9 cellular contexts compared by ENCODE assay signal in the genomic region with DNA sequence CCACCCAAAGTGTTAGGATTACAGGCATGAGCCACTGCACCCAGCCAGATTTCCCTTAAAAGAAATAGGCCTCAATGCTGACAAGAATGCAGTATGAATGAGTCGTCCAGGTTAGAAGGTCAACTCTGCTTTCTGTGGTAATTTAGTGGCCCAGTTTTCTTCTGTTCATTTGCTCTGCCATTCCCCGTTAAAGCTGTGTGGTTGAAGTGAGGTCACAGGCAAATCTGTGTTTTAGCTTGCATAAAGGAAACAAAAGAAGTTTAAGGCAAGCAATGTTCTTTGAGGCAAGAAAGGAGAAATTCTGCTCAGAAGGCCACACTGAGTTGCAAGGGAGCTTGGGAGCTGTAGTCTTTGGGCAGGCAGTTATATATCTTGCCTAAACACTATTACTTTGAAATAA.
A peak's percentile ranks its signal among the peaks of the same experiment; 100 is the strongest.
DNase-seq lines count a peak whose midpoint lies in the region; ATAC-seq and TF ChIP-seq lines count a peak whose summit lies in the region.
"Had no signal": no experiment of that assay in that cellular context is flagged by ENCODE, and none has a peak within 500 bp of the region (broad histone marks: within the 10 kb centered on the region; RNA-seq: fewer than 3 reads in every experiment).

No MANE protein-coding gene starts in this region.

- H3K9me3 Mint-ChIP-seq in activated CD4-positive, alpha-beta T cell treated with anti-CD3 and anti-CD28 coated beads for 36 hours (ENCODE audit: low read depth) = no peaks in the 10 kb centered on the region
- H3K9me3 Mint-ChIP-seq in activated CD4-positive, alpha-beta T cell treated with anti-CD3 and anti-CD28 coated beads, Interleukin-2, amount 10 ng/mL, durations not matched to agents 7 days and 5 days = no peaks in the 10 kb centered on the region
- H3K9me3 Mint-ChIP-seq in stimulated activated memory B cell treated with anti-CD40 and anti-IgM and Interleukin-4, amounts not matched to agents 10 μg/mL and 1 μg/mL and 100 μg/mL, for 72 hours = no peaks in the 10 kb centered on the region

- no peak overlapping the region for H3K9ac ChIP-seq in mammary epithelial cell (ENCODE audit: insufficient read depth, low read length)

- 54% methylated on average over 2 of the region's 2 CpGs for WGBS in mammary epithelial cell (ENCODE audit: low coverage, missing lambda C conversion rate)
- WGBS in prostate gland = 58% methylated on average over 2 of the region's 2 CpGs

- DNase-seq in activated CD4-positive, alpha-beta T cell treated with anti-CD3 and anti-CD28 coated beads for 36 hours = peak; percentile 16
- no peak for DNase-seq in activated CD4-positive, alpha-beta T cell treated with anti-CD3 and anti-CD28 coated beads, Interleukin-2, amount 10 ng/mL, durations not matched to agents 7 days and 5 days
- DNase-seq in mammary epithelial cell = peak; percentile 76
- no peak for DNase-seq in medulla oblongata (ENCODE audit: extremely low spot score)
- no peak for DNase-seq in anterior cingulate cortex (lab: John Stamatoyannopoulos, UW)
- DNase-seq in prostate gland (ENCODE audit: low spot score) = no peak
- DNase-seq: effector CD4-positive, alpha-beta T cell had no signal

- peaks cover 14% of the 10 kb centered on the region for H3K4me1 Mint-ChIP-seq in activated CD4-positive, alpha-beta T cell treated with anti-CD3 and anti-CD28 coated beads for 36 hours
- peaks cover 10% of the 10 kb centered on the region for H3K4me1 Mint-ChIP-seq in activated CD4-positive, alpha-beta T cell treated with anti-CD3 and anti-CD28 coated beads, Interleukin-2, amount 10 ng/mL, durations not matched to agents 7 days and 5 days
- peaks cover 13% of the 10 kb centered on the region for H3K4me1 Mint-ChIP-seq in stimulated activated memory B cell treated with anti-CD40 and anti-IgM and Interleukin-4, amounts not matched to agents 10 μg/mL and 1 μg/mL and 100 μg/mL, for 72 hours

- H3K4me2 ChIP-seq in mammary epithelial cell (ENCODE audit: insufficient read depth, low read depth, low read length) = no peak overlapping the region

- no peaks in the 10 kb centered on the region for H3K36me3 ChIP-seq in mammary epithelial cell (ENCODE audit: insufficient read depth, low read length)
- no peaks in the 10 kb centered on the region for H3K36me3 ChIP-seq in prostate gland

- H3K36me3 Mint-ChIP-seq in activated CD4-positive, alpha-beta T cell treated with anti-CD3 and anti-CD28 coated beads for 36 hours (ENCODE audit: low read depth) = no peaks in the 10 kb centered on the region
- no peaks in the 10 kb centered on the region for H3K36me3 Mint-ChIP-seq in activated CD4-positive, alpha-beta T cell treated with anti-CD3 and anti-CD28 coated beads, Interleukin-2, amount 10 ng/mL, durations not matched to agents 7 days and 5 days (ENCODE audit: low read depth)
- H3K36me3 Mint-ChIP-seq in stimulated activated memory B cell treated with anti-CD40 and anti-IgM and Interleukin-4, amounts not matched to agents 10 μg/mL and 1 μg/mL and 100 μg/mL, for 72 hours = no peaks in the 10 kb centered on the region

- CTCF ChIA-PET in activated CD4-positive, alpha-beta T cell treated with anti-CD3 and anti-CD28 coated beads for 36 hours (lab: Charles Lee) = no interaction called here
- CTCF ChIA-PET in activated CD4-positive, alpha-beta T cell treated with anti-CD3 and anti-CD28 coated beads, Interleukin-2, amount 10 ng/mL, durations not matched to agents 7 days and 5 days (lab: Charles Lee) = interaction anchor here (0.7 to 1.4 kb wide), 2 partner anchors 13 to 43 kb away, joined by 4 read pairs; no protein-coding TSS in a partner anchor
- CTCF ChIA-PET in mammary epithelial cell (lab: Charles Lee; ENCODE audit: low non-redundant PET) = no interaction called here

- H3K27ac Mint-ChIP-seq in activated CD4-positive, alpha-beta T cell treated with anti-CD3 and anti-CD28 coated beads for 36 hours = no peak overlapping the region
- H3K27ac Mint-ChIP-seq in activated CD4-positive, alpha-beta T cell treated with anti-CD3 and anti-CD28 coated beads, Interleukin-2, amount 10 ng/mL, durations not matched to agents 7 days and 5 days = no peak overlapping the region
- H3K27ac Mint-ChIP-seq in stimulated activated memory B cell treated with anti-CD40 and anti-IgM and Interleukin-4, amounts not matched to agents 10 μg/mL and 1 μg/mL and 100 μg/mL, for 72 hours = no peak overlapping the region

- dilution Hi-C loops in mammary epithelial cell (cut with HindIII; ENCODE audit: low sequenced_read_pairs) = no loop called here

- POLR2A ChIA-PET in activated CD4-positive, alpha-beta T cell treated with anti-CD3 and anti-CD28 coated beads for 36 hours (lab: Charles Lee) = no interaction called here
- POLR2A ChIA-PET in activated CD4-positive, alpha-beta T cell treated with anti-CD3 and anti-CD28 coated beads, Interleukin-2, amount 10 ng/mL, durations not matched to agents 7 days and 5 days (lab: Charles Lee) = no interaction called here

- BruUV-seq in mammary epithelial cell (replicated peaks; lab: Mats Ljungman, UMichigan) = no TSS peak

- in situ Hi-C loops in mammary epithelial cell (cut with MboI; ENCODE audit: low sequenced_read_pairs in 2 of 2) = no loop called here

- H3K4me3 Mint-ChIP-seq in activated CD4-positive, alpha-beta T cell treated with anti-CD3 and anti-CD28 coated beads for 36 hours = no peak overlapping the region
- H3K4me3 Mint-ChIP-seq in activated CD4-positive, alpha-beta T cell treated with anti-CD3 and anti-CD28 coated beads, Interleukin-2, amount 10 ng/mL, durations not matched to agents 7 days and 5 days = no peak overlapping the region
- H3K4me3 Mint-ChIP-seq in stimulated activated memory B cell treated with anti-CD40 and anti-IgM and Interleukin-4, amounts not matched to agents 10 μg/mL and 1 μg/mL and 100 μg/mL, for 72 hours = no peak overlapping the region

- peaks cover 16% of the 10 kb centered on the region for H3K27me3 Mint-ChIP-seq in activated CD4-positive, alpha-beta T cell treated with anti-CD3 and anti-CD28 coated beads for 36 hours
- H3K27me3 Mint-ChIP-seq in activated CD4-positive, alpha-beta T cell treated with anti-CD3 and anti-CD28 coated beads, Interleukin-2, amount 10 ng/mL, durations not matched to agents 7 days and 5 days = peaks cover 9% of the 10 kb centered on the region
- no peaks in the 10 kb centered on the region for H3K27me3 Mint-ChIP-seq in stimulated activated memory B cell treated with anti-CD40 and anti-IgM and Interleukin-4, amounts not matched to agents 10 μg/mL and 1 μg/mL and 100 μg/mL, for 72 hours

- no peak overlapping the region for H3K4me3 ChIP-seq in mammary epithelial cell (replicated peaks in 1 of 3; ENCODE audit: insufficient read depth in 1 of 3, low read depth in 2 of 3, low read length in 3 of 3)
- H3K4me3 ChIP-seq in prostate gland = no peak overlapping the region

- H3K27me3 ChIP-seq in mammary epithelial cell (ENCODE audit: insufficient read depth, low read length) (no peaks in the 10 kb centered on the region), prostate gland (replicated peaks; ENCODE audit: insufficient read depth) (no peaks in the 10 kb centered on the region)

- ATAC-seq in activated CD4-positive, alpha-beta T cell treated with anti-CD3 and anti-CD28 coated beads for 36 hours = peak; percentile 34
- peak; percentile 44 for ATAC-seq in HG02981 (IDR thresholded peaks at IDR 0.05; ENCODE audit: unreplicated experiment)
- peak; percentile 53 for ATAC-seq in stimulated activated memory B cell treated with anti-CD40 and anti-IgM and Interleukin-4, amounts not matched to agents 10 μg/mL and 1 μg/mL and 100 μg/mL, for 72 hours

- intact Hi-C loops in activated CD4-positive, alpha-beta T cell treated with anti-CD3 and anti-CD28 coated beads for 36 hours (cut with DNase I, micrococcal nuclease) = no loop called here
- intact Hi-C loops in mammary epithelial cell (cut with micrococcal nuclease) = no loop called here
- intact Hi-C loops in prostate gland (cut with DNase I) = no loop called here

- no peaks in the 10 kb centered on the region for H4K20me1 ChIP-seq in mammary epithelial cell (ENCODE audit: insufficient read depth, low read length)

- TF ChIP-seq POLR2A in prostate gland (IDR thresholded peaks at IDR 0.05) = no peak

- H3K79me2 ChIP-seq in mammary epithelial cell (ENCODE audit: insufficient read depth, low read length) = no peaks in the 10 kb centered on the region

- H3K4me1 ChIP-seq in mammary epithelial cell (ENCODE audit: insufficient read depth, low read length) = peaks cover 4% of the 10 kb centered on the region
- H3K4me1 ChIP-seq in prostate gland (replicated peaks) = no peaks in the 10 kb centered on the region

- H3K27ac ChIP-seq in mammary epithelial cell (ENCODE audit: insufficient read depth, low read depth, low read length) (no peak overlapping the region), prostate gland (no peak overlapping the region)

- no peak for TF ChIP-seq CTCF in mammary epithelial cell (conservative IDR thresholded peaks at IDR 0.05 in 1 of 2, IDR thresholded peaks at IDR 0.05 in 1 of 2; ENCODE audit: extremely low read depth in 1 of 2, insufficient read depth in 1 of 2, low read depth in 1 of 2, low read length in 2 of 2)
- TF ChIP-seq CTCF in prostate gland (IDR thresholded peaks at IDR 0.05) = no peak

- H2AFZ ChIP-seq in mammary epithelial cell (ENCODE audit: low read depth, low read length) = no peak overlapping the region

- no peaks in the 10 kb centered on the region for H3K9me3 ChIP-seq in mammary epithelial cell (replicated peaks; ENCODE audit: insufficient read depth, low read length)
- H3K9me3 ChIP-seq in prostate gland = no peaks in the 10 kb centered on the region

Comparison
In these comparisons a context has a peak if more than half of its experiments do, and no peak if none do; other contexts are left out.
1. DNase-seq: peak in activated CD4-positive, alpha-beta T cell treated with anti-CD3 and anti-CD28 coated beads for 36 hours (single experiment) and mammary epithelial cell (single experiment); none in activated CD4-positive, alpha-beta T cell treated with anti-CD3 and anti-CD28 coated beads, Interleukin-2, amount 10 ng/mL, durations not matched to agents 7 days and 5 days (single experiment), medulla oblongata (single experiment), anterior cingulate cortex (0 of 58) and prostate gland (single experiment).
2. Peak in every context shown above with its lines, with median percentiles within 50 percentile points of each other: ATAC-seq.